ENCODE assay signal across 21 cellular contexts in the genomic region with DNA sequence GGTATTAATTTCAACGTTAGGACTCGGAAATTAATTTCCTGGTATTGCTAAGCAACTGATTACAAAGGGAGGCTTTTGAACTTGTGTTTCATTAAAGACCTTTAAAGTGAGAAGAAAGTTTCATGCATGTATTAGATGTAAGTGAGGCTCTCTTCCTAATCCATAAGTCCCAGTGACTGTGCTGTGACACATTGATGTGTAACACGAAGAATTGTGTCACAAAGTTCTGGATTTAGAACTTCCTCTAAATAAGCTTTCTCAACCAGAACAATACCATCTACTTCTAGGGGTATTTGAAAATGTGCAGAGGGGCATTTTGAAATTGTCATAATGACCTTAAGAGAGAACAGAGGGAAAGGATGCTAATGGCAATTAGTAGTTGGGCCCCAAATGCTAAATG.
"Had no signal": no experiment of that assay in that cellular context is flagged by ENCODE, and none has a peak within 500 bp of the region (broad histone marks: within the 10 kb centered on the region; RNA-seq: fewer than 3 reads in every experiment).

No MANE protein-coding gene starts in this region.

- H3K9me3 ChIP-seq: colonic mucosa, right lobe of liver, testis, upper lobe of left lung had no signal

- DNase-seq: activated CD4-positive, alpha-beta T cell treated with anti-CD3 and anti-CD28 coated beads, Interleukin-2, amount 10 ng/mL, durations not matched to agents 24 days and 14 days; activated CD8-positive, alpha-beta T cell treated with anti-CD3 and anti-CD28 coated beads for 36 hours; activated effector memory CD4-positive, alpha-beta T cell treated with Interleukin-2 at 50 U/mL for 16 hours; activated naive CD4-positive, alpha-beta T cell treated with anti-CD3 and anti-CD28 coated beads, Interleukin-2, amount 10 ng/mL, durations not matched to agents 7 days and 5 days; activated T-cell treated with anti-CD3 and anti-CD28 coated beads, Interleukin-2, amount 50 U/mL, for 4 hours; aorta; colonic mucosa; endodermal cell; foreskin melanocyte; hypothalamus; islet precursor cell; right lobe of liver; stimulated activated CD4-positive, alpha-beta T cell treated with anti-CD3 and anti-CD28 coated beads, Interleukin-4, amount 100 ng/mL, for 1 hour; testis had no signal

- H3K4me3 ChIP-seq: colonic mucosa, lung, right lobe of liver, smooth muscle cell, testis, upper lobe of left lung had no signal

- H3K4me1 Mint-ChIP-seq: activated naive CD4-positive, alpha-beta T cell treated with anti-CD3 and anti-CD28 coated beads, Interleukin-2, amount 10 ng/mL, durations not matched to agents 7 days and 5 days; mesothelial cell of epicardium; nephron had no signal

- H3K27me3 Mint-ChIP-seq: activated CD4-positive, alpha-beta T cell treated with anti-CD3 and anti-CD28 coated beads, Interleukin-2, amount 10 ng/mL, durations not matched to agents 24 days and 14 days; activated CD8-positive, alpha-beta T cell treated with anti-CD3 and anti-CD28 coated beads for 36 hours; activated naive CD4-positive, alpha-beta T cell treated with anti-CD3 and anti-CD28 coated beads, Interleukin-2, amount 10 ng/mL, durations not matched to agents 7 days and 5 days; central memory CD8-positive, alpha-beta T cell had no signal

- H3K36me3 ChIP-seq: colonic mucosa had no signal

- H3K27ac ChIP-seq: colonic mucosa, parathyroid adenoma, right lobe of liver, testis, upper lobe of left lung had no signal

- ATAC-seq: activated CD8-positive, alpha-beta T cell treated with anti-CD3 and anti-CD28 coated beads for 36 hours; activated T-cell treated with anti-CD3 and anti-CD28 coated beads, Interleukin-2, amount 50 U/mL, for 4 hours; right lobe of liver had no signal

- H3K27me3 ChIP-seq: colonic mucosa, right lobe of liver, testis, upper lobe of left lung had no signal

- H3K4me3 Mint-ChIP-seq: activated CD4-positive, alpha-beta T cell treated with anti-CD3 and anti-CD28 coated beads, Interleukin-2, amount 10 ng/mL, durations not matched to agents 24 days and 14 days; activated CD8-positive, alpha-beta T cell treated with anti-CD3 and anti-CD28 coated beads for 36 hours; activated naive CD4-positive, alpha-beta T cell treated with anti-CD3 and anti-CD28 coated beads, Interleukin-2, amount 10 ng/mL, durations not matched to agents 7 days and 5 days; activated T-cell treated with anti-CD3 and anti-CD28 coated beads, Interleukin-2, amount 50 U/mL, for 4 hours; central memory CD8-positive, alpha-beta T cell; endodermal cell; mesothelial cell of epicardium; nephron had no signal

- H3K27ac Mint-ChIP-seq: activated CD4-positive, alpha-beta T cell treated with anti-CD3 and anti-CD28 coated beads, Interleukin-2, amount 10 ng/mL, durations not matched to agents 24 days and 14 days; activated CD8-positive, alpha-beta T cell treated with anti-CD3 and anti-CD28 coated beads for 36 hours; activated naive CD4-positive, alpha-beta T cell treated with anti-CD3 and anti-CD28 coated beads, Interleukin-2, amount 10 ng/mL, durations not matched to agents 7 days and 5 days; endodermal cell; mesothelial cell of epicardium; nephron had no signal

- H3K9me3 Mint-ChIP-seq: activated CD4-positive, alpha-beta T cell treated with anti-CD3 and anti-CD28 coated beads, Interleukin-2, amount 10 ng/mL, durations not matched to agents 24 days and 14 days; activated CD8-positive, alpha-beta T cell treated with anti-CD3 and anti-CD28 coated beads for 36 hours; activated naive CD4-positive, alpha-beta T cell treated with anti-CD3 and anti-CD28 coated beads, Interleukin-2, amount 10 ng/mL, durations not matched to agents 7 days and 5 days; activated T-cell treated with anti-CD3 and anti-CD28 coated beads, Interleukin-2, amount 50 U/mL, for 4 hours; central memory CD8-positive, alpha-beta T cell; mesothelial cell of epicardium; nephron had no signal

- H3K4me1 ChIP-seq: colonic mucosa, parathyroid adenoma, right lobe of liver, testis, upper lobe of left lung had no signal
